In genomic region chr4:71847300-71847699, GRCh38 we compare ENCODE assay signal across 10 cellular contexts.
"Had no signal": no experiment of that assay in that cellular context is flagged by ENCODE, and none has a peak within 500 bp of the region (broad histone marks: within the 10 kb centered on the region; RNA-seq: fewer than 3 reads in every experiment).

No MANE protein-coding gene starts in this region.

- H3K4me3 ChIP-seq: GM23338, HAP-1 had no signal

- ATAC-seq: GM23338, HCT116, HepG2 had no signal

- H3K9me3 ChIP-seq: HAP-1 had no signal

- H3K9ac ChIP-seq: KMS-11 had no signal

- H3K27ac ChIP-seq: HL-60, KMS-11 had no signal

- H3K27ac Mint-ChIP-seq: GM23338, HFFc6 had no signal

- H3K36me3 ChIP-seq: HAP-1 had no signal

- H3K4me1 Mint-ChIP-seq: GM23338 had no signal

- H3K4me2 ChIP-seq: GM23338, KMS-11 had no signal

- H3K4me3 Mint-ChIP-seq: GM23338, HFFc6 had no signal

- H3K4me1 ChIP-seq: HAP-1 had no signal

- DNase-seq: H7, HFFc6, IMR-90, KBM-7 had no signal
